Comparison of ENCODE assay signal across 28 cellular contexts in the genomic region with DNA sequence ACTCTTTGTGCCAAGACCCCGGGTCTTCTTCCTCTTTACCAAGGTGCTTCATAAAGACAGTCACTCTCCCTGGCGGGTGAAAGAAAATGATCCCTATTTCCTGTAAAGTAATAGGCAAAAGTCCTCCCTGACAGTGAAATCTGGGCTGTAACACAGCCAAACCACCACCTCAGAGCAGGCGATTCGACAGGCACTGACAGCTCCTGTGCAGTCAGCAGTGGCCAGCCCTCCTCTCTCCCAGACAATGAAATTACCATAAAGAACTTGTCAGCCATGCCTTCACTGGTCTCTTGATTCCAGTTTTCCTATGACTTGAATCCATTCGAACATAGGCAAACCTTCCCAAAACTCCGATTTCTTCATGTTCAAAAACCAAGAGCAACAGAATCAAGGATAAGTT.
"Had no signal": no experiment of that assay in that cellular context is flagged by ENCODE, and none has a peak within 500 bp of the region (broad histone marks: within the 10 kb centered on the region; RNA-seq: fewer than 3 reads in every experiment).

No MANE protein-coding gene starts in this region.

- ATAC-seq: activated CD4-positive, CD25-positive, alpha-beta regulatory T cell treated with anti-CD3 and anti-CD28 coated beads, Interleukin-2, amount 50 U/mL, for 24 hours; activated CD8-positive, alpha-beta T cell treated with anti-CD3 and anti-CD28 coated beads for 36 hours; activated T-cell treated with anti-CD3 and anti-CD28 coated beads, Interleukin-2, amount 50 U/mL, for 4 hours; activated T-helper 17 cell treated with anti-CD3 and anti-CD28 coated beads, Interleukin-2, amount 50 U/mL, for 72 hours; body of pancreas; effector memory CD8-positive, alpha-beta T cell; T-helper 17 cell had no signal

- DNase-seq: activated B cell treated with CpG ODN at 0.5 μM for 24 hours; activated CD4-positive, alpha-beta T cell treated with anti-CD3 and anti-CD28 coated beads for 48 hours; activated CD4-positive, alpha-beta T cell treated with anti-CD3 and anti-CD28 coated beads, Interleukin-2, amount 50 U/mL, for 1 hour; activated CD4-positive, alpha-beta T cell treated with anti-CD3 and anti-CD28 coated beads, Interleukin-2, amount 50 U/mL, for 48 hours; activated CD8-positive, alpha-beta memory T cell treated with anti-CD3 and anti-CD28 coated beads for 24 hours; activated CD8-positive, alpha-beta T cell treated with anti-CD3 and anti-CD28 coated beads for 36 hours; activated effector memory CD4-positive, alpha-beta T cell treated with Interleukin-2 at 50 U/mL for 16 hours; activated gamma-delta T cell treated with Interleukin-2 at 50 U/mL for 16 hours; activated naive CD4-positive, alpha-beta T cell treated with anti-CD3 and anti-CD28 coated beads, Interleukin-2, amount 50 U/mL, for 16 hours; activated naive CD4-positive, alpha-beta T cell treated with Interleukin-2 at 50 U/mL for 16 hours; activated T-cell treated with anti-CD3 and anti-CD28 coated beads, Interleukin-2, amount 50 U/mL, for 4 hours; amniotic stem cell; anterior cingulate cortex; body of pancreas; effector CD4-positive, alpha-beta T cell; effector memory CD8-positive, alpha-beta T cell; erythroblast; foreskin melanocyte; head of caudate nucleus; T-helper 1 cell; T-helper 17 cell; T1000; WERI-Rb-1 had no signal

- FAIRE-seq: astrocyte had no signal

- H3K4me1 ChIP-seq: body of pancreas, esophagus muscularis mucosa had no signal

- H3K27ac ChIP-seq: body of pancreas, coronary artery, esophagus muscularis mucosa, WERI-Rb-1 had no signal

- H3K27me3 ChIP-seq: body of pancreas, esophagus muscularis mucosa had no signal

- H3K9me3 ChIP-seq: esophagus muscularis mucosa had no signal

- H3K4me3 ChIP-seq: body of pancreas, coronary artery, esophagus muscularis mucosa had no signal

- H3K36me3 ChIP-seq: esophagus muscularis mucosa, WERI-Rb-1 had no signal
